In the genomic region with DNA sequence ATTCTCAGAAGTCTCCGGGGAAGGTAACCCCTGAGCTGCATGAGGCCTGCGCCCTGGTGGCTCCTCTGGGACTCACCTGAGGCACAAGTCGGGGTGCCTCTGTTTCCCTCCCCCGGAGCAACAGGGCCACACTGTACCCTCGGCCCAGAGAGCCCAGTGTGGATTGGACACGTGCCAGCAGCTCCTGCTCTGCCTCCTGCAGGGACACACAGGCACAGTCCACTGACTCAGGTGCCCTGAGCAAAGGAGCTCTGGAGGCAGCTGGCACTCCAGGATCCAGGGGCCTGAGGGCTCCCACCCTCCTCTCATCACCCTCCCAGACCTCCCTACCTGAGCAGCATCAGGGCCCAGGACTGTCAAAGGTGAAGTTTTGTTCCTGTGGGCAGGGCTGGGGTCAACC, we compare ENCODE assay signal across 1 cellular context.
TF ChIP-seq lines count a peak whose summit lies in the region.

No MANE protein-coding gene starts in this region.

TF ChIP-seq in A549, 52 proteins besides CTCF, POLR2A, EP300 and RAD21:
- no peak for TF ChIP-seq CBX2 (IDR thresholded peaks at IDR 0.05; ENCODE audit: borderline replicate concordance, low read depth)
- no peak for TF ChIP-seq KDM1A (IDR thresholded peaks at IDR 0.05; ENCODE audit: low read depth)
- no peak for TF ChIP-seq HOXA7 (CRISPR knock-in tag; IDR thresholded peaks at IDR 0.05)
- no peak for TF ChIP-seq HDAC2 (IDR thresholded peaks at IDR 0.05)
- TF ChIP-seq MAFK (IDR thresholded peaks at IDR 0.05; ENCODE audit: partially characterized antibody): no peak
- no peak for TF ChIP-seq MAZ (IDR thresholded peaks at IDR 0.05; ENCODE audit: borderline replicate concordance, low read depth, low read length)
- TF ChIP-seq FOSB (CRISPR knock-in tag; IDR thresholded peaks at IDR 0.05): no peak
TF ChIP-seq in A549: peak in this region for 0.
